In the genomic region with DNA sequence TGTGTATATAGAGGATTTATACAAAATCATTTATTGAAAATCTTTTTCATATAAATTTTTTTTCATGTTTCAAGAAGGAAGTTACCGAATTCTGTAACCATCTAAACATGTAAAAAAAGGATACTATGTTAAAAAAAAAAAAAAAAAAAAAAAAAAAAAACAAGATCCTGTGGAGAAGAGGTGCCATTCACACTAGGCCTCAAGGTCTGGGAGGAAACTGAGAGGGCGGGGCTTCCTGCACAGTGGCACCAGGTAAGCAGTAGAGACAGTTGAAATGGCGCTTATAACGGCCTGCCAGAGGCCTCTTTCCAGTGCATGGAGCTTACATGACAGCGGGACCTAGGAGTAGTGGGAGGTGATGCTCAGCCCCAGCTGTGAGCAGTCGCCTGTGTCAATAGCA, we compare ENCODE assay signal across 16 cellular contexts. TPM values are rescaled to one million over a fixed set of nuclear protein-coding genes. Genes with fewer than 3 reads are reported as not detected.
DNase-seq lines count a peak whose midpoint lies in the region; ATAC-seq and TF ChIP-seq lines count a peak whose summit lies in the region.
"Had no signal": no experiment of that assay in that cellular context is flagged by ENCODE, and none has a peak within 500 bp of the region (broad histone marks: within the 10 kb centered on the region; RNA-seq: fewer than 3 reads in every experiment).

No MANE protein-coding gene starts in this region.

- H3K27me3 ChIP-seq in GM23338 (ENCODE audit: insufficient read depth) (no peaks in the 10 kb centered on the region), lower lobe of right lung (ENCODE audit: low read depth) (no peaks in the 10 kb centered on the region), foreskin keratinocyte (no peaks in the 10 kb centered on the region), A673 (replicated peaks; ENCODE audit: insufficient read depth, low read depth, low read length, poor library complexity) (no peaks in the 10 kb centered on the region)
- H3K27me3 ChIP-seq: tibial nerve had no signal

- no peak for TF ChIP-seq CTCF in GM23338 (conservative IDR thresholded peaks at IDR 0.05; ENCODE audit: low read depth in 2 of 2)
- TF ChIP-seq CTCF in neural crest cell (conservative IDR thresholded peaks at IDR 0.05) = no peak
- no peak for TF ChIP-seq CTCF in lower lobe of right lung (IDR thresholded peaks at IDR 0.05)
- no peak for TF ChIP-seq CTCF in foreskin keratinocyte (conservative IDR thresholded peaks at IDR 0.05)
- no peak for TF ChIP-seq CTCF in A673 (conservative IDR thresholded peaks at IDR 0.05; ENCODE audit: low read depth, low read length)

- POLR2A ChIA-PET in A673 (lab: Charles Lee; ENCODE audit: low non-redundant PET) = no interaction called here

- no peaks in the 10 kb centered on the region for H4K20me1 ChIP-seq in GM23338 (replicated peaks; ENCODE audit: insufficient read depth)

- H2AFZ ChIP-seq in GM23338 = no peak overlapping the region

- H3K36me3 Mint-ChIP-seq in GM23338 (ENCODE audit: low read depth) (peaks cover 27% of the 10 kb centered on the region; the same call in 2 of the 3 replicates), neural crest cell (ENCODE audit: low read depth) (peaks cover 15% of the 10 kb centered on the region)

- BruUV-seq in A673 (replicated peaks; lab: Mats Ljungman, UMichigan) = no TSS peak

- no peaks in the 10 kb centered on the region for H3K9me3 ChIP-seq in lower lobe of right lung
- H3K9me3 ChIP-seq in A673 (ENCODE audit: low read depth, low read length, poor library complexity, severe bottlenecking) = no peaks in the 10 kb centered on the region
- H3K9me3 ChIP-seq: tibial nerve had no signal

- DNase-seq in activated CD8-positive, alpha-beta memory T cell treated with anti-CD3 and anti-CD28 coated beads, Interleukin-2, amount 50 U/mL, for 4 hours = peak; percentile 26
- DNase-seq in activated CD8-positive, alpha-beta memory T cell treated with anti-CD3 and anti-CD28 coated beads for 24 hours = no peak
- DNase-seq in GM23338 (ENCODE audit: low spot score) (peak; percentile 8), neural crest cell (ENCODE audit: low read depth, low spot score) (no peak), lower lobe of right lung (no peak), foreskin keratinocyte (no peak), A673 (ENCODE audit: low spot score) (no peak)
- peak; percentile 46 for DNase-seq in activated effector memory CD4-positive, alpha-beta T cell treated with Interleukin-2 at 50 U/mL for 16 hours
- DNase-seq: amniotic stem cell, DMS153, NCI-H2107, nucleus accumbens had no signal

- H3K79me2 ChIP-seq in GM23338 (replicated peaks; ENCODE audit: insufficient read depth) = no peaks in the 10 kb centered on the region

- H3K4me3 ChIP-seq in GM23338 (no peak overlapping the region), lower lobe of right lung (no peak overlapping the region), A673 (ENCODE audit: low read depth, low read length, poor library complexity, severe bottlenecking) (no peak overlapping the region)
- H3K4me3 ChIP-seq: SK-N-MC, skin epidermis, tibial nerve had no signal

- H3F3A ChIP-seq in GM23338 (replicated peaks; ENCODE audit: low read depth) = no peaks in the 10 kb centered on the region

- CTCF ChIA-PET in A673 (lab: Charles Lee) = no interaction called here

- ATAC-seq in GM23338 (no peak), lower lobe of right lung (no peak), foreskin keratinocyte (no peak)

- no peak overlapping the region for H3K27ac Mint-ChIP-seq in GM23338
- peak overlapping the region; percentile 43 for H3K27ac Mint-ChIP-seq in neural crest cell (ENCODE audit: unreplicated experiment)
- H3K27ac Mint-ChIP-seq: dendritic cell treated with granulocyte-macrophage colony-stimulating factor and Interleukin-4, amounts not matched to agents 40 ng/mL and 50 ng/mL, for 4 days had no signal

- no peaks in the 10 kb centered on the region for H3K9me3 Mint-ChIP-seq in GM23338
- H3K9me3 Mint-ChIP-seq in neural crest cell = peaks cover 5% of the 10 kb centered on the region
- H3K9me3 Mint-ChIP-seq: dendritic cell treated with granulocyte-macrophage colony-stimulating factor and Interleukin-4, amounts not matched to agents 40 ng/mL and 50 ng/mL, for 4 days had no signal

- H3K27me3 Mint-ChIP-seq in GM23338 (ENCODE audit: insufficient read depth, low read depth, poor library complexity) (no peaks in the 10 kb centered on the region), neural crest cell (ENCODE audit: low read depth) (no peaks in the 10 kb centered on the region)
- H3K27me3 Mint-ChIP-seq: dendritic cell treated with granulocyte-macrophage colony-stimulating factor and Interleukin-4, amounts not matched to agents 40 ng/mL and 50 ng/mL, for 4 days had no signal

- H3K36me3 ChIP-seq in GM23338 (ENCODE audit: insufficient read depth) (no peaks in the 10 kb centered on the region), lower lobe of right lung (peaks cover 16% of the 10 kb centered on the region), A673 (ENCODE audit: insufficient read depth, low read length, poor library complexity, severe bottlenecking) (peaks cover 21% of the 10 kb centered on the region)

- no peaks in the 10 kb centered on the region for H3K4me1 ChIP-seq in GM23338 (ENCODE audit: insufficient read depth)
- no peaks in the 10 kb centered on the region for H3K4me1 ChIP-seq in lower lobe of right lung
- no peaks in the 10 kb centered on the region for H3K4me1 ChIP-seq in foreskin keratinocyte
- H3K4me1 ChIP-seq in A673 (ENCODE audit: insufficient read depth, low read length, poor library complexity, severe bottlenecking) = no peaks in the 10 kb centered on the region

- no peak overlapping the region for H3K4me3 Mint-ChIP-seq in GM23338
- H3K4me3 Mint-ChIP-seq in neural crest cell = no peak overlapping the region
- H3K4me3 Mint-ChIP-seq: dendritic cell treated with granulocyte-macrophage colony-stimulating factor and Interleukin-4, amounts not matched to agents 40 ng/mL and 50 ng/mL, for 4 days had no signal

- H3K4me1 Mint-ChIP-seq in GM23338 (no peaks in the 10 kb centered on the region), neural crest cell (peaks cover 12% of the 10 kb centered on the region)

- H3K27ac ChIP-seq in GM23338 (ENCODE audit: low read depth) (no peak overlapping the region), lower lobe of right lung (no peak overlapping the region), foreskin keratinocyte (no peak overlapping the region), A673 (ENCODE audit: low read depth, low read length, poor library complexity, severe bottlenecking) (no peak overlapping the region)
- H3K27ac ChIP-seq: SK-N-MC had no signal

- no peaks in the 10 kb centered on the region for H3K9me2 ChIP-seq in GM23338 (ENCODE audit: insufficient read depth)

- intact Hi-C loops in lower lobe of right lung (cut with DNase I) (no loop called here), A673 (cut with micrococcal nuclease; ENCODE audit: unreplicated experiment) (no loop called here)

- H3K4me2 ChIP-seq in GM23338 = no peak overlapping the region

TF ChIP-seq in GM23338, 12 proteins besides CTCF, POLR2A, EP300 and RAD21 (continues in another document):
- no peak for TF ChIP-seq POLR2AphosphoS5 (IDR thresholded peaks at IDR 0.05; ENCODE audit: low read depth)
- TF ChIP-seq STAT1 (IDR thresholded peaks at IDR 0.05; ENCODE audit: unreplicated experiment) = no peak
- TF ChIP-seq, protein P1, sequence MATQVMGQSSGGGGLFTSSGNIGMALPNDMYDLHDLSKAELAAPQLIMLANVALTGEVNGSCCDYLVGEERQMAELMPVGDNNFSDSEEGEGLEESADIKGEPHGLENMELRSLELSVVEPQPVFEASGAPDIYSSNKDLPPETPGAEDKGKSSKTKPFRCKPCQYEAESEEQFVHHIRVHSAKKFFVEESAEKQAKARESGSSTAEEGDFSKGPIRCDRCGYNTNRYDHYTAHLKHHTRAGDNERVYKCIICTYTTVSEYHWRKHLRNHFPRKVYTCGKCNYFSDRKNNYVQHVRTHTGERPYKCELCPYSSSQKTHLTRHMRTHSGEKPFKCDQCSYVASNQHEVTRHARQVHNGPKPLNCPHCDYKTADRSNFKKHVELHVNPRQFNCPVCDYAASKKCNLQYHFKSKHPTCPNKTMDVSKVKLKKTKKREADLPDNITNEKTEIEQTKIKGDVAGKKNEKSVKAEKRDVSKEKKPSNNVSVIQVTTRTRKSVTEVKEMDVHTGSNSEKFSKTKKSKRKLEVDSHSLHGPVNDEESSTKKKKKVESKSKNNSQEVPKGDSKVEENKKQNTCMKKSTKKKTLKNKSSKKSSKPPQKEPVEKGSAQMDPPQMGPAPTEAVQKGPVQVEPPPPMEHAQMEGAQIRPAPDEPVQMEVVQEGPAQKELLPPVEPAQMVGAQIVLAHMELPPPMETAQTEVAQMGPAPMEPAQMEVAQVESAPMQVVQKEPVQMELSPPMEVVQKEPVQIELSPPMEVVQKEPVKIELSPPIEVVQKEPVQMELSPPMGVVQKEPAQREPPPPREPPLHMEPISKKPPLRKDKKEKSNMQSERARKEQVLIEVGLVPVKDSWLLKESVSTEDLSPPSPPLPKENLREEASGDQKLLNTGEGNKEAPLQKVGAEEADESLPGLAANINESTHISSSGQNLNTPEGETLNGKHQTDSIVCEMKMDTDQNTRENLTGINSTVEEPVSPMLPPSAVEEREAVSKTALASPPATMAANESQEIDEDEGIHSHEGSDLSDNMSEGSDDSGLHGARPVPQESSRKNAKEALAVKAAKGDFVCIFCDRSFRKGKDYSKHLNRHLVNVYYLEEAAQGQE (IDR thresholded peaks at IDR 0.05; ENCODE audit: unreplicated experiment) = no peak
- no peak for TF ChIP-seq NANOG (IDR thresholded peaks at IDR 0.05; ENCODE audit: borderline replicate concordance)
- TF ChIP-seq EZH2phosphoT487 (IDR thresholded peaks at IDR 0.05; ENCODE audit: unreplicated experiment) = no peak
- TF ChIP-seq CREB1 (CRISPR knock-in tag; IDR thresholded peaks at IDR 0.05; ENCODE audit: low read depth) = no peak

RNA-seq across cellular contexts. Expression of a gene that starts 17.5 kb away (rescaled TPM):
- total RNA-seq in GM23338 (2014; rRNA removed; shearing (Covaris generic)) = 12.9 and 14.6 TPM in 2 replicates
- polyA plus RNA-seq in GM23338 (2016; fragmentation: Nextera tagmentation; extraction: Ambion mirVana) (11.7 and 12.2 TPM in 2 replicates), foreskin keratinocyte (3.9 and 5.5 TPM in 2 replicates)
- total RNA-seq in neural crest cell (23.0 and 25.5 TPM in 2 replicates), lower lobe of right lung (15.8 TPM), foreskin keratinocyte (8.5 and 9.3 TPM in 2 replicates), A673 (2021) (18.3 and 19.5 TPM in 2 replicates)

RNA-seq across cellular contexts. Expression of a gene that starts 17.6 kb away (rescaled TPM):
- total RNA-seq in GM23338 (2014; rRNA removed; shearing (Covaris generic)) = 21.2 and 25.4 TPM in 2 replicates
- 34.1 and 55.0 TPM in 2 replicates for polyA plus RNA-seq in GM23338 (2016; fragmentation: Nextera tagmentation; extraction: Ambion mirVana)
- total RNA-seq in neural crest cell = 26.8 and 27.3 TPM in 2 replicates
- total RNA-seq in lower lobe of right lung = 38.3 TPM
- total RNA-seq in foreskin keratinocyte = 10.2 and 11.3 TPM in 2 replicates
- 6.9 and 7.2 TPM in 2 replicates for polyA plus RNA-seq in foreskin keratinocyte
- total RNA-seq in A673 (2021) = 25.8 and 28.6 TPM in 2 replicates

RNA-seq across cellular contexts. Expression of a gene that starts 28.0 kb away (rescaled TPM):
- 36.8 and 45.1 TPM in 2 replicates for total RNA-seq in GM23338 (2014; rRNA removed; shearing (Covaris generic))
- 42.5 and 43.3 TPM in 2 replicates for polyA plus RNA-seq in GM23338 (2016; fragmentation: Nextera tagmentation; extraction: Ambion mirVana)
- total RNA-seq in neural crest cell = 11.6 and 14.7 TPM in 2 replicates
- total RNA-seq in lower lobe of right lung = 32.8 TPM
- total RNA-seq in foreskin keratinocyte = 18.3 and 18.7 TPM in 2 replicates
- 19.6 and 22.0 TPM in 2 replicates for polyA plus RNA-seq in foreskin keratinocyte
- total RNA-seq in A673 (2021) = 24.8 and 25.8 TPM in 2 replicates

Comparison
In these comparisons a context has a peak if more than half of its experiments do, and no peak if none do; other contexts are left out.
1. DNase-seq: peak in activated CD8-positive, alpha-beta memory T cell treated with anti-CD3 and anti-CD28 coated beads, Interleukin-2, amount 50 U/mL, for 4 hours (single experiment), GM23338 (single experiment) and activated effector memory CD4-positive, alpha-beta T cell treated with Interleukin-2 at 50 U/mL for 16 hours (single experiment); none in activated CD8-positive, alpha-beta memory T cell treated with anti-CD3 and anti-CD28 coated beads for 24 hours (single experiment), neural crest cell (single experiment), lower lobe of right lung (single experiment), foreskin keratinocyte (0 of 2) and A673 (single experiment).